Comparison of ENCODE assay signal across 18 cellular contexts in genomic region chr4:48603366-48604003, GRCh38.
DNase-seq lines count a peak whose midpoint lies in the region; ATAC-seq and TF ChIP-seq lines count a peak whose summit lies in the region.
"Had no signal": no experiment of that assay in that cellular context is flagged by ENCODE, and none has a peak within 500 bp of the region (broad histone marks: within the 10 kb centered on the region; RNA-seq: fewer than 3 reads in every experiment).

No MANE protein-coding gene starts in this region.

- no peaks in the 10 kb centered on the region for H3K27me3 Mint-ChIP-seq in endodermal cell (ENCODE audit: insufficient read depth)
- H3K27me3 Mint-ChIP-seq: activated B cell treated with CpG ODN at 0.5 μM for 24 hours; activated CD8-positive, alpha-beta memory T cell treated with anti-CD3 and anti-CD28 coated beads, Interleukin-2, amount 10 ng/mL, durations not matched to agents 7 days and 5 days; T-helper 17 cell had no signal

- H4K91ac ChIP-seq in mesenchymal stem cell (ENCODE audit: low read length), result no peak overlapping the region

- H3K14ac ChIP-seq in mesenchymal stem cell (ENCODE audit: low read length in 2 of 2), result no peak overlapping the region

- DNase-seq in cardiac muscle cell (ENCODE audit: low read depth in 1 of 2, low spot score in 1 of 2) (peak in 1 of 2 donors; percentile 60), right atrium auricular region (ENCODE audit: low spot score) (no peak), endodermal cell (no peak), mesenchymal stem cell (no peak), iPS-NIHi7 (ENCODE audit: extremely low spot score) (no peak), globus pallidus (ENCODE audit: low spot score) (no peak), omental fat pad (ENCODE audit: low spot score) (no peak), OCI-M2 (lab: John Stamatoyannopoulos, UW; ENCODE audit: unreplicated experiment) (no peak)
- DNase-seq: activated B cell treated with CpG ODN at 0.5 μM for 24 hours; activated CD8-positive, alpha-beta memory T cell treated with anti-CD3 and anti-CD28 coated beads, Interleukin-2, amount 10 ng/mL, durations not matched to agents 7 days and 5 days; activated naive CD4-positive, alpha-beta T cell treated with Interleukin-2 at 50 U/mL for 16 hours; GF-D8; NCI-H1436; NCI-H226; SHP77 treated with DMSO at 0.1 percent for 48 hours; stimulated activated naive CD4-positive, alpha-beta T cell; T-helper 17 cell; uterus had no signal

- H3K9me3 ChIP-seq in cardiac muscle cell (ENCODE audit: low read depth) (no peaks in the 10 kb centered on the region), right atrium auricular region (no peaks in the 10 kb centered on the region), endodermal cell (ENCODE audit: control insufficient read depth, low read length) (no peaks in the 10 kb centered on the region), mesenchymal stem cell (ENCODE audit: control insufficient read depth, low read length) (no peaks in the 10 kb centered on the region)
- H3K9me3 ChIP-seq: uterus had no signal

- no peak overlapping the region for H2BK15ac ChIP-seq in mesenchymal stem cell (ENCODE audit: low read depth, poor library complexity, severe bottlenecking)

- peak overlapping the region; percentile 0 for H3K27ac Mint-ChIP-seq in endodermal cell
- H3K27ac Mint-ChIP-seq: activated B cell treated with CpG ODN at 0.5 μM for 24 hours; activated CD8-positive, alpha-beta memory T cell treated with anti-CD3 and anti-CD28 coated beads, Interleukin-2, amount 10 ng/mL, durations not matched to agents 7 days and 5 days; T-helper 17 cell had no signal

- no peak overlapping the region for H3K4me2 ChIP-seq in mesenchymal stem cell (ENCODE audit: low read length, poor library complexity, severe bottlenecking)

- H3K23ac ChIP-seq in mesenchymal stem cell (ENCODE audit: low read length in 2 of 2), result no peak overlapping the region

- no peaks in the 10 kb centered on the region for H3K27me3 ChIP-seq in cardiac muscle cell
- H3K27me3 ChIP-seq in right atrium auricular region, result no peaks in the 10 kb centered on the region
- no peaks in the 10 kb centered on the region for H3K27me3 ChIP-seq in endodermal cell (ENCODE audit: control insufficient read depth, insufficient read depth, low read length, poor library complexity, severe bottlenecking)
- H3K27me3 ChIP-seq in mesenchymal stem cell (ENCODE audit: control insufficient read depth in 1 of 2, insufficient read depth in 1 of 2, low read length in 2 of 2), result no peaks in the 10 kb centered on the region
- H3K27me3 ChIP-seq: uterus had no signal

- peaks cover 3% of the 10 kb centered on the region for H3K36me3 ChIP-seq in cardiac muscle cell
- no peaks in the 10 kb centered on the region for H3K36me3 ChIP-seq in right atrium auricular region
- H3K36me3 ChIP-seq in endodermal cell (ENCODE audit: control insufficient read depth, insufficient read depth, low read length), result peaks cover 22% of the 10 kb centered on the region
- H3K36me3 ChIP-seq in mesenchymal stem cell (ENCODE audit: control insufficient read depth in 1 of 2, insufficient read depth in 2 of 2, low read depth in 1 of 2, low read length in 2 of 2), result peaks cover 0 to 13% of the 10 kb centered on the region in 2 experiments
- H3K36me3 ChIP-seq: uterus had no signal

- H3K9ac ChIP-seq in endodermal cell (ENCODE audit: extremely low read depth, low read length, poor library complexity, severe bottlenecking), result no peak overlapping the region
- no peak overlapping the region for H3K9ac ChIP-seq in mesenchymal stem cell (ENCODE audit: low read length)

- no peak overlapping the region for H4K8ac ChIP-seq in mesenchymal stem cell (ENCODE audit: low read length)

- H3K27ac ChIP-seq in cardiac muscle cell (peak overlapping the region; percentile 1), right atrium auricular region (no peak overlapping the region), endodermal cell (ENCODE audit: low read depth, low read length) (no peak overlapping the region), mesenchymal stem cell (ENCODE audit: low read length, poor library complexity, severe bottlenecking) (peak overlapping the region; percentile 43)
- H3K27ac ChIP-seq: uterus had no signal

- H3K36me3 Mint-ChIP-seq in endodermal cell (ENCODE audit: low read depth), result peaks cover 10% of the 10 kb centered on the region

- no peak overlapping the region for H3K18ac ChIP-seq in mesenchymal stem cell (ENCODE audit: low read depth in 1 of 2, low read length in 2 of 2)

- H3K4me1 Mint-ChIP-seq in endodermal cell, result peaks cover 20% of the 10 kb centered on the region
- H3K4me1 Mint-ChIP-seq: activated B cell treated with CpG ODN at 0.5 μM for 24 hours; activated CD8-positive, alpha-beta memory T cell treated with anti-CD3 and anti-CD28 coated beads, Interleukin-2, amount 10 ng/mL, durations not matched to agents 7 days and 5 days had no signal

- H2BK120ac ChIP-seq in mesenchymal stem cell (ENCODE audit: low read depth, low read length), result no peak overlapping the region

- no peak overlapping the region for H2BK12ac ChIP-seq in mesenchymal stem cell (ENCODE audit: low read length in 2 of 2)

- 94 to 100% methylated on average over 2 to 3 of the region's 3 CpGs for WGBS in endodermal cell (ENCODE audit: insufficient coverage in 1 of 2, insufficient read length in 1 of 2), 2 experiments
- WGBS in mesenchymal stem cell, result 97% methylated on average over 3 of the region's 3 CpGs

- H2BK5ac ChIP-seq in mesenchymal stem cell (ENCODE audit: low read depth, low read length, poor library complexity, severe bottlenecking), result peak overlapping the region; percentile 11

- no peak for ATAC-seq in omental fat pad (ENCODE audit: low FRiP score)
- ATAC-seq: activated CD8-positive, alpha-beta memory T cell treated with anti-CD3 and anti-CD28 coated beads, Interleukin-2, amount 10 ng/mL, durations not matched to agents 7 days and 5 days; T-helper 17 cell had no signal

- no peak overlapping the region for H3K4me3 ChIP-seq in cardiac muscle cell
- H3K4me3 ChIP-seq in right atrium auricular region, result no peak overlapping the region
- H3K4me3 ChIP-seq in endodermal cell (ENCODE audit: low read length), result no peak overlapping the region
- H3K4me3 ChIP-seq in mesenchymal stem cell (ENCODE audit: insufficient read depth in 1 of 2, low read depth in 1 of 2, low read length in 2 of 2), result no peak overlapping the region
- H3K4me3 ChIP-seq: uterus had no signal

- H2AFZ ChIP-seq in mesenchymal stem cell (ENCODE audit: low read depth, low read length), result no peak overlapping the region

- H3K9me3 Mint-ChIP-seq in endodermal cell, result no peaks in the 10 kb centered on the region
- H3K9me3 Mint-ChIP-seq: activated B cell treated with CpG ODN at 0.5 μM for 24 hours had no signal

- no peak overlapping the region for H3K4ac ChIP-seq in mesenchymal stem cell (ENCODE audit: low read depth in 1 of 2, low read length in 2 of 2)

- H2AK5ac ChIP-seq in mesenchymal stem cell (ENCODE audit: low read length, severe bottlenecking), result no peak overlapping the region

- peaks cover 9% of the 10 kb centered on the region for H3K79me1 ChIP-seq in mesenchymal stem cell (replicated peaks; ENCODE audit: low read length, poor library complexity, severe bottlenecking)

- peaks cover 31% of the 10 kb centered on the region for H3K4me1 ChIP-seq in cardiac muscle cell (ENCODE audit: low read depth)
- H3K4me1 ChIP-seq in right atrium auricular region, result no peaks in the 10 kb centered on the region
- H3K4me1 ChIP-seq in endodermal cell (ENCODE audit: control insufficient read depth, insufficient read depth, low read length), result peaks cover 4% of the 10 kb centered on the region
- H3K4me1 ChIP-seq in mesenchymal stem cell (ENCODE audit: control insufficient read depth, insufficient read depth, low read depth, low read length), result peaks cover 2% of the 10 kb centered on the region
- H3K4me1 ChIP-seq: uterus had no signal

- H3K4me3 Mint-ChIP-seq in endodermal cell, result no peak overlapping the region
- H3K4me3 Mint-ChIP-seq: activated B cell treated with CpG ODN at 0.5 μM for 24 hours; activated CD8-positive, alpha-beta memory T cell treated with anti-CD3 and anti-CD28 coated beads, Interleukin-2, amount 10 ng/mL, durations not matched to agents 7 days and 5 days; T-helper 17 cell had no signal

- TF ChIP-seq CTCF in cardiac muscle cell (IDR thresholded peaks at IDR 0.05; ENCODE audit: low read depth, low read length) (no peak), right atrium auricular region (IDR thresholded peaks at IDR 0.05) (no peak), endodermal cell (conservative IDR thresholded peaks at IDR 0.05) (no peak), omental fat pad (IDR thresholded peaks at IDR 0.05) (no peak)

Comparison
In these comparisons a context has a peak if more than half of its experiments do, and no peak if none do; other contexts are left out.
1. H3K27ac ChIP-seq: peak in cardiac muscle cell (single experiment) and mesenchymal stem cell (single experiment); none in right atrium auricular region (0 of 2) and endodermal cell (single experiment).